In genomic region chr14:24280797-24281460, GRCh38 we compare ENCODE assay signal across 13 cellular contexts. TPM values are rescaled to one million over a fixed set of nuclear protein-coding genes. Genes with fewer than 3 reads are reported as not detected.
DNase-seq lines count a peak whose midpoint lies in the region; ATAC-seq, FAIRE-seq and TF ChIP-seq lines count a peak whose summit lies in the region.
"Had no signal": no experiment of that assay in that cellular context is flagged by ENCODE, and none has a peak within 500 bp of the region (broad histone marks: within the 10 kb centered on the region; RNA-seq: fewer than 3 reads in every experiment).

No MANE protein-coding gene starts in this region.

- H2BK12ac ChIP-seq in H1 (ENCODE audit: low read depth, low read length), result no peak overlapping the region
- no peak overlapping the region for H2BK12ac ChIP-seq in neuronal stem cell (ENCODE audit: low read length)

- H4K20me1 ChIP-seq in IMR-90 (ENCODE audit: insufficient read depth, low read length) (no peaks in the 10 kb centered on the region; the same call in 1 of the 2 replicates), H1 (replicated peaks in 1 of 2; ENCODE audit: control insufficient read depth in 1 of 2, insufficient read depth in 2 of 2, low read length in 2 of 2) (peaks cover 0 to 3% of the 10 kb centered on the region in 2 experiments)

- no peak overlapping the region for H3K14ac ChIP-seq in IMR-90 (replicated peaks; ENCODE audit: low read depth, low read length)
- H3K14ac ChIP-seq in H1 (ENCODE audit: insufficient read length), result no peak overlapping the region
- no peak overlapping the region for H3K14ac ChIP-seq in neuronal stem cell (ENCODE audit: low read length)

- TF ChIP-seq CTCF in IMR-90 (conservative IDR thresholded peaks at IDR 0.05; ENCODE audit: low read depth, low read length) (no peak), H1 (IDR thresholded peaks at IDR 0.05; ENCODE audit: control extremely low read depth in 1 of 3, insufficient read depth in 1 of 3, low read depth in 1 of 3, low read length in 3 of 3) (no peak)

- no peak overlapping the region for H3K56ac ChIP-seq in IMR-90 (ENCODE audit: extremely low read depth, insufficient read depth, low read length)
- no peak overlapping the region for H3K56ac ChIP-seq in H1 (replicated peaks; ENCODE audit: insufficient read length, low read depth, low read length)

- H3K23ac ChIP-seq in IMR-90 (ENCODE audit: low read depth, low read length) (no peak overlapping the region), H1 (ENCODE audit: insufficient read length) (no peak overlapping the region), neuronal stem cell (ENCODE audit: low read depth, low read length, poor library complexity) (no peak overlapping the region)

- no peaks in the 10 kb centered on the region; the same call in 1 of the 2 replicates for H3K4me1 ChIP-seq in IMR-90 (ENCODE audit: control insufficient read depth, insufficient read depth, low read length)
- no peaks in the 10 kb centered on the region for H3K4me1 ChIP-seq in H1 (replicated peaks in 1 of 4; ENCODE audit: control insufficient read depth in 3 of 4, insufficient read depth in 4 of 4, low read length in 3 of 4)
- H3K4me1 ChIP-seq in neuronal stem cell (ENCODE audit: control insufficient read depth in 2 of 2, insufficient read depth in 1 of 2, low read depth in 1 of 2, low read length in 2 of 2), result peaks cover 0 to 3% of the 10 kb centered on the region in 2 donors
- H3K4me1 ChIP-seq: SJSA1 had no signal

- no peak overlapping the region for H2AK5ac ChIP-seq in IMR-90 (ENCODE audit: low read depth, low read length)
- H2AK5ac ChIP-seq in H1 (ENCODE audit: low read depth, low read length), result no peak overlapping the region
- peak overlapping the region; percentile 33 for H2AK5ac ChIP-seq in neuronal stem cell (ENCODE audit: low read depth, low read length)

- H2AK9ac ChIP-seq in IMR-90 (replicated peaks; ENCODE audit: low read depth, low read length, poor library complexity), result no peak overlapping the region

- H3K79me2 ChIP-seq in H1 (ENCODE audit: control insufficient read depth in 1 of 2, insufficient read depth in 2 of 2, low read length in 2 of 2), result no peaks in the 10 kb centered on the region

- dilution Hi-C loops in IMR-90 (cut with HindIII; ENCODE audit: low sequenced_read_pairs, unreplicated experiment), result no loop called here

- no peak overlapping the region for H2BK120ac ChIP-seq in IMR-90 (ENCODE audit: low read depth, low read length)
- H2BK120ac ChIP-seq in H1 (replicated peaks; ENCODE audit: low read depth, low read length), result no peak overlapping the region
- no peak overlapping the region for H2BK120ac ChIP-seq in neuronal stem cell (ENCODE audit: low read depth, low read length)

- no peak for TF ChIP-seq EP300 in H1 (IDR thresholded peaks at IDR 0.05; ENCODE audit: borderline replicate concordance in 1 of 2, low read depth in 2 of 2, low read length in 2 of 2)

- H3K36me3 ChIP-seq in IMR-90 (ENCODE audit: control insufficient read depth, insufficient read depth, low read length), result no peaks in the 10 kb centered on the region
- no peaks in the 10 kb centered on the region for H3K36me3 ChIP-seq in H1 (ENCODE audit: control insufficient read depth in 2 of 4, insufficient read depth in 4 of 4, low read length in 3 of 4)
- H3K36me3 ChIP-seq in neuronal stem cell (replicated peaks in 1 of 2; ENCODE audit: control insufficient read depth in 2 of 2, insufficient read depth in 2 of 2, low read length in 2 of 2), result no peaks in the 10 kb centered on the region
- H3K36me3 ChIP-seq: SJSA1 had no signal

- H3K9me1 ChIP-seq in IMR-90 (ENCODE audit: insufficient read depth, low read length), result no peaks in the 10 kb centered on the region

- no peak overlapping the region for H4K8ac ChIP-seq in IMR-90 (ENCODE audit: low read depth in 2 of 2, low read length in 2 of 2)
- peak overlapping the region; percentile 71; the same call in 1 of the 2 replicates for H4K8ac ChIP-seq in H1 (ENCODE audit: extremely low read depth, insufficient read depth, low read length)
- H4K8ac ChIP-seq in neuronal stem cell (ENCODE audit: low read depth, low read length), result no peak overlapping the region

- ATAC-seq in IMR-90 (ENCODE audit: low read depth) (peak; percentile 43), GM21825 (IDR thresholded peaks at IDR 0.05; ENCODE audit: unreplicated experiment) (no peak)

- H3K79me1 ChIP-seq in IMR-90 (ENCODE audit: low read depth in 1 of 2, low read length in 2 of 2) (peaks cover 0 to 11% of the 10 kb centered on the region in 2 experiments), H1 (ENCODE audit: low read depth, low read length) (no peaks in the 10 kb centered on the region; the same call in 1 of the 2 replicates), neuronal stem cell (ENCODE audit: low read depth, low read length) (no peaks in the 10 kb centered on the region)

- H3K18ac ChIP-seq in IMR-90 (ENCODE audit: low read depth, low read length) (no peak overlapping the region), H1 (ENCODE audit: extremely low read depth, low read length) (no peak overlapping the region), neuronal stem cell (ENCODE audit: low read length) (no peak overlapping the region)

- no peaks in the 10 kb centered on the region for H3K27me3 ChIP-seq in IMR-90 (ENCODE audit: control insufficient read depth, insufficient read depth, low read length)
- H3K27me3 ChIP-seq in H1 (replicated peaks in 1 of 4; ENCODE audit: control insufficient read depth in 3 of 4, extremely low read depth in 1 of 4, insufficient read depth in 3 of 4, low read length in 3 of 4), result no peaks in the 10 kb centered on the region
- H3K27me3 ChIP-seq in neuronal stem cell (ENCODE audit: control insufficient read depth in 3 of 3, insufficient read depth in 3 of 3, low read depth in 1 of 3, low read length in 3 of 3), result no peaks in the 10 kb centered on the region
- H3K27me3 ChIP-seq: SJSA1 had no signal

- POLR2A ChIA-PET in IMR-90 (lab: Charles Lee; ENCODE audit: unreplicated experiment), result no interaction called here
- POLR2A ChIA-PET in H1 (lab: Charles Lee; ENCODE audit: partially characterized antibody), result interaction anchor here (0.9 to 3.8 kb wide), 10 partner anchors 9 to 68 kb away, joined by 3 to 25 read pairs (median 3); partner anchors contain the start of genes CHMP4A and RABGGTA

- CTCF ChIA-PET in IMR-90 (lab: Yijun Ruan, JAX), result no interaction called here
- CTCF ChIA-PET in H1 (lab: Charles Lee; ENCODE audit: partially characterized antibody), result interaction anchor here (0.6 to 11.5 kb wide), 14 partner anchors 9 to 61 kb away, joined by 3 to 137 read pairs (median 8); partner anchors contain the start of genes CIDEB, DHRS1, LTB4R2 and NOP9

- FAIRE-seq in H1 (lab: Jason Lieb, UNC), result no peak
- FAIRE-seq: G401.6, TTC549 had no signal

- H3K4ac ChIP-seq in IMR-90 (ENCODE audit: low read depth, low read length), result no peak overlapping the region
- no peak overlapping the region for H3K4ac ChIP-seq in H1 (replicated peaks; ENCODE audit: insufficient read length, low read depth, low read length)
- no peak overlapping the region for H3K4ac ChIP-seq in neuronal stem cell (ENCODE audit: low read length)

- H2AFZ ChIP-seq in IMR-90 (replicated peaks; ENCODE audit: low read length, poor library complexity), result no peak overlapping the region
- no peak overlapping the region for H2AFZ ChIP-seq in H1 (ENCODE audit: low read length)
- H2AFZ ChIP-seq in neuronal stem cell (ENCODE audit: low read length), result no peak overlapping the region

- no peak overlapping the region for H3K9ac ChIP-seq in IMR-90 (ENCODE audit: low read depth, low read length)
- H3K9ac ChIP-seq in H1 (replicated peaks in 1 of 4; ENCODE audit: extremely low read depth in 1 of 4, low read depth in 3 of 4, low read length in 3 of 4), result no peak overlapping the region
- H3K9ac ChIP-seq in neuronal stem cell (ENCODE audit: low read depth, low read length, poor library complexity), result peak overlapping the region; percentile 15

- no peak for TF ChIP-seq POLR2A in IMR-90 (IDR thresholded peaks at IDR 0.05; ENCODE audit: low read depth, low read length)
- TF ChIP-seq POLR2A in H1 (IDR thresholded peaks at IDR 0.05; ENCODE audit: control extremely low read depth in 1 of 2, low read depth in 2 of 2, low read length in 2 of 2), result no peak

- no peak for TF ChIP-seq RAD21 in IMR-90 (IDR thresholded peaks at IDR 0.05; ENCODE audit: low read length)
- no peak for TF ChIP-seq RAD21 in H1 (IDR thresholded peaks at IDR 0.05 in 1 of 2, conservative IDR thresholded peaks at IDR 0.05 in 1 of 2; ENCODE audit: low read depth in 2 of 2, low read length in 2 of 2)

- H4K5ac ChIP-seq in IMR-90 (ENCODE audit: low read depth, low read length) (no peak overlapping the region), H1 (ENCODE audit: insufficient read length, low read depth, low read length) (no peak overlapping the region)

- DNase-seq in IMR-90 (no peak), H1 (ENCODE audit: low read depth in 1 of 2, low spot score in 2 of 2) (no peak), neuronal stem cell (ENCODE audit: low spot score) (no peak), anterior cingulate cortex (lab: John Stamatoyannopoulos, UW) (no peak)
- DNase-seq in stimulated activated CD4-positive, alpha-beta T cell treated with anti-CD3 and anti-CD28 coated beads, Interleukin-12 subunit alpha, Interleukin-12 subunit beta, amount 100 ng/mL, for 4 hours, result no peak
- DNase-seq: erythroblast, NCI-H1092 treated with DMSO at 0.1 percent for 48 hours, NCI-H2227 treated with DMSO at 0.1 percent for 48 hours, occipital lobe had no signal

- intact Hi-C loops in IMR-90 (cut with micrococcal nuclease), result no loop called here

- BruUV-seq in IMR-90 (replicated peaks; lab: Mats Ljungman, UMichigan), result no TSS peak

- 85% methylated on average over 4 of the region's 6 CpGs; no CpG with 5 or more reads in 1 of the 2 experiments for WGBS in IMR-90 (ENCODE audit: extremely low coverage in 2 of 2, insufficient read length in 1 of 2), 2 experiments
- 87% methylated on average over 6 of the region's 6 CpGs; no CpG with 5 or more reads in 1 of the 2 experiments for WGBS in H1 (ENCODE audit: extremely low coverage in 1 of 2, insufficient coverage in 1 of 2, insufficient read length in 1 of 2, insufficient replicate concordance in 2 of 2, low coverage in 1 of 2, low lambda C conversion rate in 2 of 2, missing lambda C conversion rate in 1 of 2), 2 experiments
- no CpG with 5 or more reads among the region's 6 CpGs for WGBS in neuronal stem cell (ENCODE audit: extremely low coverage in 2 of 2, insufficient read length in 2 of 2, insufficient replicate concordance in 1 of 2), 2 donors

- no peak overlapping the region for H2BK20ac ChIP-seq in IMR-90 (ENCODE audit: low read depth, low read length)
- H2BK20ac ChIP-seq in H1 (ENCODE audit: low read length), result no peak overlapping the region

- no peak overlapping the region for H2BK5ac ChIP-seq in IMR-90 (ENCODE audit: low read depth, low read length, poor library complexity, severe bottlenecking)
- H2BK5ac ChIP-seq in H1 (ENCODE audit: low read depth, low read length), result no peak overlapping the region
- no peak overlapping the region for H2BK5ac ChIP-seq in neuronal stem cell (ENCODE audit: low read length)

- H3K9me3 ChIP-seq in IMR-90 (ENCODE audit: control insufficient read depth, insufficient read depth, low read length) (no peaks in the 10 kb centered on the region), H1 (ENCODE audit: insufficient read depth in 2 of 2, low read depth in 1 of 2, low read length in 1 of 2) (no peaks in the 10 kb centered on the region), neuronal stem cell (replicated peaks in 1 of 2; ENCODE audit: control insufficient read depth in 2 of 2, insufficient read depth in 1 of 2, low read depth in 1 of 2, low read length in 2 of 2) (no peaks in the 10 kb centered on the region)
- H3K9me3 ChIP-seq: SJSA1 had no signal

- in situ Hi-C loops in IMR-90 (cut with MboI; ENCODE audit: low sequenced_read_pairs), result no loop called here

- H4K91ac ChIP-seq in IMR-90 (ENCODE audit: insufficient read depth, low read depth, low read length) (no peak overlapping the region), H1 (replicated peaks; ENCODE audit: insufficient read length, low read length) (no peak overlapping the region), neuronal stem cell (ENCODE audit: low read depth, low read length, poor library complexity) (no peak overlapping the region)

- no peaks in the 10 kb centered on the region for H3K23me2 ChIP-seq in H1 (ENCODE audit: low read depth, low read length)

- H3K4me3 ChIP-seq in IMR-90 (ENCODE audit: insufficient read depth, low read depth, low read length) (no peak overlapping the region), H1 (ENCODE audit: extremely low read depth in 1 of 4, insufficient read depth in 2 of 4, low read depth in 3 of 4, low read length in 4 of 4) (no peak overlapping the region), neuronal stem cell (ENCODE audit: low read length in 2 of 2) (no peak overlapping the region)
- H3K4me3 ChIP-seq: SJSA1 had no signal

- H2BK15ac ChIP-seq in IMR-90 (ENCODE audit: low read depth, low read length) (no peak overlapping the region), H1 (ENCODE audit: low read length) (no peak overlapping the region), neuronal stem cell (ENCODE audit: low read length) (no peak overlapping the region)

- no peak overlapping the region for H3K27ac ChIP-seq in IMR-90 (ENCODE audit: insufficient read depth, low read length)
- no peak overlapping the region for H3K27ac ChIP-seq in H1 (ENCODE audit: low read depth, low read length)
- no peak overlapping the region for H3K27ac ChIP-seq in neuronal stem cell (replicated peaks; ENCODE audit: low read length)
- H3K27ac ChIP-seq: SJSA1 had no signal

- H3K4me2 ChIP-seq in IMR-90 (ENCODE audit: low read depth, low read length) (no peak overlapping the region), H1 (ENCODE audit: insufficient read depth in 1 of 2, low read depth in 2 of 2, low read length in 2 of 2) (no peak overlapping the region), neuronal stem cell (ENCODE audit: insufficient read depth, low read length, poor library complexity, severe bottlenecking) (no peak overlapping the region)

RNA-seq across cellular contexts. Expression of gene RABGGTA, which starts 9.5 kb away (rescaled TPM):
- total RNA-seq in IMR-90 (2012; rRNA removed), result 25.6 and 27.2 TPM in 2 replicates
- polyA plus RNA-seq in IMR-90 (2012; rRNA removed) (55.6 and 64.0 TPM in 2 replicates), H1 (2011; rRNA removed) (49.8 and 65.1 TPM in 2 replicates)
- polyA plus RNA-seq in IMR-90 (2012; cell fraction: cytosol; rRNA removed), result 37.7 and 48.7 TPM in 2 replicates
- 158 and 347 TPM in 2 replicates for polyA plus RNA-seq in IMR-90 (2012; cell fraction: nucleus; rRNA removed; ENCODE audit: low replicate concordance)
- total RNA-seq in H1 (2021; fragmentation: NEBNext Ultra II Directional; extraction: Animal tissue kit (Norgen Biotek cat#: 25700)), result 16.0 and 16.9 TPM in 2 replicates
- polyA plus RNA-seq in H1 (2011; cell fraction: cytosol; rRNA removed), result 30.0 TPM
- 150 TPM for polyA plus RNA-seq in H1 (2011; cell fraction: nucleus; rRNA removed)
- polyA plus RNA-seq in H1 (2012, experiment 1 of 2), result 17.0 to 25.2 TPM (median 20.7 TPM) in 4 replicates
- 36.6 TPM for polyA plus RNA-seq in H1 (2012, experiment 2 of 2)
- 22.1 TPM for polyA plus RNA-seq in H1 (2013, experiment 1 of 2)
- polyA plus RNA-seq in H1 (2013, experiment 2 of 2), result 19.9 TPM
- polyA minus RNA-seq in H1 (2011; rRNA and poly(A)+ RNA removed), result 34.2 and 35.5 TPM in 2 replicates
- 18.1 TPM for polyA minus RNA-seq in H1 (2011; cell fraction: cytosol; rRNA and poly(A)+ RNA removed)
- polyA minus RNA-seq in H1 (2011; cell fraction: nucleus; rRNA and poly(A)+ RNA removed), result 40.0 TPM
- 21.6 TPM for polyA plus RNA-seq in neuronal stem cell (2013, experiment 1 of 2)
- polyA plus RNA-seq in neuronal stem cell (2013, experiment 2 of 2), result 20.2 TPM

RNA-seq across cellular contexts. Expression of gene TGM1, which starts 18.0 kb away (rescaled TPM):
- 0.56 and 0.72 TPM in 2 replicates for total RNA-seq in IMR-90 (2012; rRNA removed)
- polyA plus RNA-seq in IMR-90 (2012; rRNA removed) (2.7 and 3.3 TPM in 2 replicates), H1 (2011; rRNA removed) (1.8 and 4.1 TPM in 2 replicates)
- 0.45 and 1.3 TPM in 2 replicates for polyA plus RNA-seq in IMR-90 (2012; cell fraction: cytosol; rRNA removed)
- polyA plus RNA-seq in IMR-90 (2012; cell fraction: nucleus; rRNA removed; ENCODE audit: low replicate concordance), result 7.9 and 21.3 TPM in 2 replicates
- 2.0 and 2.2 TPM in 2 replicates for total RNA-seq in H1 (2021; fragmentation: NEBNext Ultra II Directional; extraction: Animal tissue kit (Norgen Biotek cat#: 25700))
- 2.6 TPM for polyA plus RNA-seq in H1 (2011; cell fraction: cytosol; rRNA removed)
- polyA plus RNA-seq in H1 (2011; cell fraction: nucleus; rRNA removed), result 15.8 TPM
- polyA plus RNA-seq in H1 (2012, experiment 1 of 2), result 1.7 to 2.2 TPM (median 1.8 TPM) in 4 replicates
- 1.1 TPM for polyA plus RNA-seq in H1 (2012, experiment 2 of 2)
- polyA plus RNA-seq in H1 (2013, experiment 1 of 2), result 1.3 TPM
- polyA plus RNA-seq in H1 (2013, experiment 2 of 2), result 1.4 TPM
- 2.0 and 2.2 TPM in 2 replicates for polyA minus RNA-seq in H1 (2011; rRNA and poly(A)+ RNA removed)
- not detected for polyA minus RNA-seq in H1 (2011; cell fraction: cytosol; rRNA and poly(A)+ RNA removed)
- 3.9 TPM for polyA minus RNA-seq in H1 (2011; cell fraction: nucleus; rRNA and poly(A)+ RNA removed)
- 2.2 TPM for polyA plus RNA-seq in neuronal stem cell (2013, experiment 1 of 2)
- 2.3 TPM for polyA plus RNA-seq in neuronal stem cell (2013, experiment 2 of 2)

RNA-seq across cellular contexts. Expression of gene DHRS1, which starts 18.7 kb away (rescaled TPM):
- 13.1 and 15.8 TPM in 2 replicates for total RNA-seq in IMR-90 (2012; rRNA removed)
- 34.7 and 38.6 TPM in 2 replicates for polyA plus RNA-seq in IMR-90 (2012; rRNA removed)
- polyA plus RNA-seq in IMR-90 (2012; cell fraction: cytosol; rRNA removed), result 41.5 and 62.4 TPM in 2 replicates
- 109 and 123 TPM in 2 replicates for polyA plus RNA-seq in IMR-90 (2012; cell fraction: nucleus; rRNA removed; ENCODE audit: low replicate concordance)
- total RNA-seq in H1 (2021; fragmentation: NEBNext Ultra II Directional; extraction: Animal tissue kit (Norgen Biotek cat#: 25700)), result 8.8 and 13.4 TPM in 2 replicates
- polyA plus RNA-seq in H1 (2011; rRNA removed), result 31.7 and 40.2 TPM in 2 replicates
- 25.9 TPM for polyA plus RNA-seq in H1 (2011; cell fraction: cytosol; rRNA removed)
- polyA plus RNA-seq in H1 (2011; cell fraction: nucleus; rRNA removed), result 52.3 TPM
- polyA plus RNA-seq in H1 (2012, experiment 1 of 2), result 16.4 to 20.6 TPM (median 17.5 TPM) in 4 replicates
- 21.3 TPM for polyA plus RNA-seq in H1 (2012, experiment 2 of 2)
- polyA plus RNA-seq in H1 (2013, experiment 1 of 2), result 11.8 TPM
- 9.3 TPM for polyA plus RNA-seq in H1 (2013, experiment 2 of 2)
- 16.3 and 19.2 TPM in 2 replicates for polyA minus RNA-seq in H1 (2011; rRNA and poly(A)+ RNA removed)
- 9.1 TPM for polyA minus RNA-seq in H1 (2011; cell fraction: cytosol; rRNA and poly(A)+ RNA removed)
- polyA minus RNA-seq in H1 (2011; cell fraction: nucleus; rRNA and poly(A)+ RNA removed), result 21.4 TPM
- 9.9 TPM for polyA plus RNA-seq in neuronal stem cell (2013, experiment 1 of 2)
- polyA plus RNA-seq in neuronal stem cell (2013, experiment 2 of 2), result 9.8 TPM

RNA-seq across cellular contexts. Expression of gene NOP9, which starts 18.7 kb away (rescaled TPM):
- total RNA-seq in IMR-90 (2012; rRNA removed), result 22.5 and 25.8 TPM in 2 replicates
- 11.7 and 11.8 TPM in 2 replicates for polyA plus RNA-seq in IMR-90 (2012; rRNA removed)
- polyA plus RNA-seq in IMR-90 (2012; cell fraction: cytosol; rRNA removed), result 6.1 and 6.8 TPM in 2 replicates
- 15.1 and 18.3 TPM in 2 replicates for polyA plus RNA-seq in IMR-90 (2012; cell fraction: nucleus; rRNA removed; ENCODE audit: low replicate concordance)
- total RNA-seq in H1 (2021; fragmentation: NEBNext Ultra II Directional; extraction: Animal tissue kit (Norgen Biotek cat#: 25700)), result 34.8 and 39.3 TPM in 2 replicates
- 17.8 and 22.4 TPM in 2 replicates for polyA plus RNA-seq in H1 (2011; rRNA removed)
- 19.2 TPM for polyA plus RNA-seq in H1 (2011; cell fraction: cytosol; rRNA removed)
- polyA plus RNA-seq in H1 (2011; cell fraction: nucleus; rRNA removed), result 55.9 TPM
- 21.6 to 29.6 TPM (median 27.0 TPM) in 4 replicates for polyA plus RNA-seq in H1 (2012, experiment 1 of 2)
- polyA plus RNA-seq in H1 (2012, experiment 2 of 2), result 15.7 TPM
- 13.9 TPM for polyA plus RNA-seq in H1 (2013, experiment 1 of 2)
- 13.1 TPM for polyA plus RNA-seq in H1 (2013, experiment 2 of 2)
- 42.1 and 51.6 TPM in 2 replicates for polyA minus RNA-seq in H1 (2011; rRNA and poly(A)+ RNA removed)
- polyA minus RNA-seq in H1 (2011; cell fraction: cytosol; rRNA and poly(A)+ RNA removed), result 26.5 TPM
- 34.7 TPM for polyA minus RNA-seq in H1 (2011; cell fraction: nucleus; rRNA and poly(A)+ RNA removed)
- polyA plus RNA-seq in neuronal stem cell (2013, experiment 1 of 2), result 10.9 TPM
- polyA plus RNA-seq in neuronal stem cell (2013, experiment 2 of 2), result 10.9 TPM

RNA-seq across cellular contexts. Expression of gene CIDEB, which starts 26.8 kb away (rescaled TPM):
- under 0.01 TPM in 2 replicates for total RNA-seq in IMR-90 (2012; rRNA removed)
- polyA plus RNA-seq in IMR-90 (2012; rRNA removed) (0.19 TPM in 2 replicates), H1 (2011; rRNA removed) (0.09 and 0.11 TPM in 2 replicates)
- polyA plus RNA-seq in IMR-90 (2012; cell fraction: cytosol; rRNA removed), result 0.06 and 0.14 TPM in 2 replicates
- polyA plus RNA-seq in IMR-90 (2012; cell fraction: nucleus; rRNA removed; ENCODE audit: low replicate concordance), result 0.26 and 0.33 TPM in 2 replicates
- not detected in 2 replicates for total RNA-seq in H1 (2021; fragmentation: NEBNext Ultra II Directional; extraction: Animal tissue kit (Norgen Biotek cat#: 25700))
- 0.08 TPM for polyA plus RNA-seq in H1 (2011; cell fraction: cytosol; rRNA removed)
- polyA plus RNA-seq in H1 (2011; cell fraction: nucleus; rRNA removed), result 0.11 TPM
- polyA plus RNA-seq in H1 (2012, experiment 1 of 2), result 0.21 TPM in 1 of 4 replicates, not detected in the others
- polyA plus RNA-seq in H1 (2012, experiment 2 of 2), result not detected
- not detected for polyA plus RNA-seq in H1 (2013, experiment 1 of 2)
- not detected for polyA plus RNA-seq in H1 (2013, experiment 2 of 2)
- not detected in 2 replicates for polyA minus RNA-seq in H1 (2011; rRNA and poly(A)+ RNA removed)
- polyA minus RNA-seq in H1 (2011; cell fraction: cytosol; rRNA and poly(A)+ RNA removed), result not detected
- polyA minus RNA-seq in H1 (2011; cell fraction: nucleus; rRNA and poly(A)+ RNA removed), result not detected
- not detected for polyA plus RNA-seq in neuronal stem cell (2013, experiment 1 of 2)
- polyA plus RNA-seq in neuronal stem cell (2013, experiment 2 of 2), result not detected
- total RNA-seq: SJSA1 had no signal
